Comparison of ENCODE assay signal across 1 cellular context in the genomic region with DNA sequence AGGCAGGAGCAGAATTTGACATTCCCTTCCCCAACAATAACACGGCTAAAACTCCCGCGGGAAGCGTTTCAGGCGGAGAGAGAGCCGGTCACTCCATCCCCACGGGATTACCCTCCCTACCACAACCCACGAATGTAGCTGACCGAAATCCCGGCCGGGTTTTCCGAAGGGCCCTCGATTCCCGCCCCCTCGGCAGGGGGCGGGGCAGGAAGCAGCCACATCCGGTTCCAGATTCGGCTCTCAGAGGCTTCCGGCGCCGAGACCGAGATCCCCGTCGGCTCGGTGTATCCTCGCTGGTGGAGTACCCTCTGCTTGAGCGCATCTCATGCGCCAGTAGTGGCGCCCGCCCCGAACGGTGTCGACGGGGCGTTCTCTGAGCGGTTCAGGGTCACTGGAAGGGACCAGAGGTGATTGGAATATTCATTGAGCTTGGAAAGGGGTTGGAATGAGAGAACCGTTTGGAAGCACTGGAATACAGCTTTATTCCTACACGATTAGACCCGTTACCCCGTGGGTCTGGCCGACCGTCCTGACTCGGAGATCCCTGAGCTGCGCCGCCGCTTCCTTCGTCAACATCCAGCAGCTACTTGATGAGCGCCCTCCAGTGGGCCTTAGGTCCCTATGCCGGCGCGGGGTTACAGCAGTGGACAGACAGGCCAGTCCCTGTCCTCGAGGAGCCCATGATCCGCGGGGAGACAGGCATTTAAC.
TF ChIP-seq lines count a peak whose summit lies in the region.

No MANE protein-coding gene starts in this region.

TF ChIP-seq in K562, 482 proteins besides CTCF, POLR2A, EP300 and RAD21 (continued from another document and continues in another):
- TF ChIP-seq POLR3G (IDR thresholded peaks at IDR 0.05; ENCODE audit: extremely low read depth, insufficient read length, insufficient replicate concordance) (no peak), POU5F1 (IDR thresholded peaks at IDR 0.05; ENCODE audit: borderline replicate concordance, low read depth, low read length, partially characterized antibody) (no peak), NR1H2 (CRISPR knock-in tag; IDR thresholded peaks at IDR 0.05) (peak; percentile 75; the same call in 1 of the 2 replicates), TBL1XR1 (IDR thresholded peaks at IDR 0.05; ENCODE audit: low read length in 2 of 2) (peak in 1 of 2 experiments; percentile 9; a peak in 1 of 4 replicates), ADNP (tag; IDR thresholded peaks at IDR 0.05) (no peak), NFE2L1 (tag; IDR thresholded peaks at IDR 0.05; ENCODE audit: borderline replicate concordance, low read depth) (no peak), CEBPB (tag; IDR thresholded peaks at IDR 0.05) (no peak), ILF3 (IDR thresholded peaks at IDR 0.05; ENCODE audit: borderline replicate concordance) (peak; percentile 62; the same call in 1 of the 2 replicates), DNMT1 (IDR thresholded peaks at IDR 0.05) (peak; percentile 29; the same call in 1 of the 2 replicates), HSF4 (CRISPR knock-in tag; IDR thresholded peaks at IDR 0.05; ENCODE audit: borderline replicate concordance) (no peak; the same call in 1 of the 2 replicates), ESRRB (CRISPR knock-in tag; IDR thresholded peaks at IDR 0.05; ENCODE audit: borderline replicate concordance) (no peak), ZNF23 (CRISPR knock-in tag; IDR thresholded peaks at IDR 0.05) (no peak), NEUROD1 (IDR thresholded peaks at IDR 0.05; ENCODE audit: borderline replicate concordance, low read depth, low read length, partially characterized antibody) (peak; percentile 98), DEAF1 (CRISPR knock-in tag; IDR thresholded peaks at IDR 0.05) (peak; percentile 77), SAFB2 (IDR thresholded peaks at IDR 0.05; ENCODE audit: borderline replicate concordance, low read depth, low read length, severe bottlenecking) (no peak), ZNF165 (CRISPR knock-in tag; IDR thresholded peaks at IDR 0.05; ENCODE audit: borderline replicate concordance) (no peak), ZNF764 (CRISPR knock-in tag; IDR thresholded peaks at IDR 0.05; ENCODE audit: low read depth) (0 out of 2 replicates have a peak, but pooled peaks have one; percentile 33), ATF3 (IDR thresholded peaks at IDR 0.05) (no peak), ATF3 (CRISPR knock-in tag; conservative IDR thresholded peaks at IDR 0.05) (peak; percentile 81; the same call in 1 of the 2 replicates), CBX2 (IDR thresholded peaks at IDR 0.05; ENCODE audit: insufficient read depth, low read length, poor library complexity, severe bottlenecking) (no peak), TRIM28 (IDR thresholded peaks at IDR 0.05) (peak; percentile 82; the same call in 1 of the 2 replicates)
- TF ChIP-seq, protein P1, sequence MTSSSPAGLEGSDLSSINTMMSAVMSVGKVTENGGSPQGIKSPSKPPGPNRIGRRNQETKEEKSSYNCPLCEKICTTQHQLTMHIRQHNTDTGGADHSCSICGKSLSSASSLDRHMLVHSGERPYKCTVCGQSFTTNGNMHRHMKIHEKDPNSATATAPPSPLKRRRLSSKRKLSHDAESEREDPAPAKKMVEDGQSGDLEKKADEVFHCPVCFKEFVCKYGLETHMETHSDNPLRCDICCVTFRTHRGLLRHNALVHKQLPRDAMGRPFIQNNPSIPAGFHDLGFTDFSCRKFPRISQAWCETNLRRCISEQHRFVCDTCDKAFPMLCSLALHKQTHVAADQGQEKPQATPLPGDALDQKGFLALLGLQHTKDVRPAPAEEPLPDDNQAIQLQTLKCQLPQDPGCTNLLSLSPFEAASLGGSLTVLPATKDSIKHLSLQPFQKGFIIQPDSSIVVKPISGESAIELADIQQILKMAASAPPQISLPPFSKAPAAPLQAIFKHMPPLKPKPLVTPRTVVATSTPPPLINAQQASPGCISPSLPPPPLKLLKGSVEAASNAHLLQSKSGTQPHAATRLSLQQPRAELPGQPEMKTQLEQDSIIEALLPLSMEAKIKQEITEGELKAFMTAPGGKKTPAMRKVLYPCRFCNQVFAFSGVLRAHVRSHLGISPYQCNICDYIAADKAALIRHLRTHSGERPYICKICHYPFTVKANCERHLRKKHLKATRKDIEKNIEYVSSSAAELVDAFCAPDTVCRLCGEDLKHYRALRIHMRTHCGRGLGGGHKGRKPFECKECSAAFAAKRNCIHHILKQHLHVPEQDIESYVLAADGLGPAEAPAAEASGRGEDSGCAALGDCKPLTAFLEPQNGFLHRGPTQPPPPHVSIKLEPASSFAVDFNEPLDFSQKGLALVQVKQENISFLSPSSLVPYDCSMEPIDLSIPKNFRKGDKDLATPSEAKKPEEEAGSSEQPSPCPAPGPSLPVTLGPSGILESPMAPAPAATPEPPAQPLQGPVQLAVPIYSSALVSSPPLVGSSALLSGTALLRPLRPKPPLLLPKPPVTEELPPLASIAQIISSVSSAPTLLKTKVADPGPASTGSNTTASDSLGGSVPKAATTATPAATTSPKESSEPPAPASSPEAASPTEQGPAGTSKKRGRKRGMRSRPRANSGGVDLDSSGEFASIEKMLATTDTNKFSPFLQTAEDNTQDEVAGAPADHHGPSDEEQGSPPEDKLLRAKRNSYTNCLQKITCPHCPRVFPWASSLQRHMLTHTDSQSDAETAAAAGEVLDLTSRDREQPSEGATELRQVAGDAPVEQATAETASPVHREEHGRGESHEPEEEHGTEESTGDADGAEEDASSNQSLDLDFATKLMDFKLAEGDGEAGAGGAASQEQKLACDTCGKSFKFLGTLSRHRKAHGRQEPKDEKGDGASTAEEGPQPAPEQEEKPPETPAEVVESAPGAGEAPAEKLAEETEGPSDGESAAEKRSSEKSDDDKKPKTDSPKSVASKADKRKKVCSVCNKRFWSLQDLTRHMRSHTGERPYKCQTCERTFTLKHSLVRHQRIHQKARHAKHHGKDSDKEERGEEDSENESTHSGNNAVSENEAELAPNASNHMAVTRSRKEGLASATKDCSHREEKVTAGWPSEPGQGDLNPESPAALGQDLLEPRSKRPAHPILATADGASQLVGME (CRISPR knock-in tag; IDR thresholded peaks at IDR 0.05): no peak
- TF ChIP-seq, protein P2, sequence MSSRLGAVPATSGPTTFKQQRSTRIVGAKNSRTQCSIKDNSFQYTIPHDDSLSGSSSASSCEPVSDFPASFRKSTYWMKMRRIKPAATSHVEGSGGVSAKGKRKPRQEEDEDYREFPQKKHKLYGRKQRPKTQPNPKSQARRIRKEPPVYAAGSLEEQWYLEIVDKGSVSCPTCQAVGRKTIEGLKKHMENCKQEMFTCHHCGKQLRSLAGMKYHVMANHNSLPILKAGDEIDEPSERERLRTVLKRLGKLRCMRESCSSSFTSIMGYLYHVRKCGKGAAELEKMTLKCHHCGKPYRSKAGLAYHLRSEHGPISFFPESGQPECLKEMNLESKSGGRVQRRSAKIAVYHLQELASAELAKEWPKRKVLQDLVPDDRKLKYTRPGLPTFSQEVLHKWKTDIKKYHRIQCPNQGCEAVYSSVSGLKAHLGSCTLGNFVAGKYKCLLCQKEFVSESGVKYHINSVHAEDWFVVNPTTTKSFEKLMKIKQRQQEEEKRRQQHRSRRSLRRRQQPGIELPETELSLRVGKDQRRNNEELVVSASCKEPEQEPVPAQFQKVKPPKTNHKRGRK (tag; IDR thresholded peaks at IDR 0.05): no peak
- TF ChIP-seq, protein P3, sequence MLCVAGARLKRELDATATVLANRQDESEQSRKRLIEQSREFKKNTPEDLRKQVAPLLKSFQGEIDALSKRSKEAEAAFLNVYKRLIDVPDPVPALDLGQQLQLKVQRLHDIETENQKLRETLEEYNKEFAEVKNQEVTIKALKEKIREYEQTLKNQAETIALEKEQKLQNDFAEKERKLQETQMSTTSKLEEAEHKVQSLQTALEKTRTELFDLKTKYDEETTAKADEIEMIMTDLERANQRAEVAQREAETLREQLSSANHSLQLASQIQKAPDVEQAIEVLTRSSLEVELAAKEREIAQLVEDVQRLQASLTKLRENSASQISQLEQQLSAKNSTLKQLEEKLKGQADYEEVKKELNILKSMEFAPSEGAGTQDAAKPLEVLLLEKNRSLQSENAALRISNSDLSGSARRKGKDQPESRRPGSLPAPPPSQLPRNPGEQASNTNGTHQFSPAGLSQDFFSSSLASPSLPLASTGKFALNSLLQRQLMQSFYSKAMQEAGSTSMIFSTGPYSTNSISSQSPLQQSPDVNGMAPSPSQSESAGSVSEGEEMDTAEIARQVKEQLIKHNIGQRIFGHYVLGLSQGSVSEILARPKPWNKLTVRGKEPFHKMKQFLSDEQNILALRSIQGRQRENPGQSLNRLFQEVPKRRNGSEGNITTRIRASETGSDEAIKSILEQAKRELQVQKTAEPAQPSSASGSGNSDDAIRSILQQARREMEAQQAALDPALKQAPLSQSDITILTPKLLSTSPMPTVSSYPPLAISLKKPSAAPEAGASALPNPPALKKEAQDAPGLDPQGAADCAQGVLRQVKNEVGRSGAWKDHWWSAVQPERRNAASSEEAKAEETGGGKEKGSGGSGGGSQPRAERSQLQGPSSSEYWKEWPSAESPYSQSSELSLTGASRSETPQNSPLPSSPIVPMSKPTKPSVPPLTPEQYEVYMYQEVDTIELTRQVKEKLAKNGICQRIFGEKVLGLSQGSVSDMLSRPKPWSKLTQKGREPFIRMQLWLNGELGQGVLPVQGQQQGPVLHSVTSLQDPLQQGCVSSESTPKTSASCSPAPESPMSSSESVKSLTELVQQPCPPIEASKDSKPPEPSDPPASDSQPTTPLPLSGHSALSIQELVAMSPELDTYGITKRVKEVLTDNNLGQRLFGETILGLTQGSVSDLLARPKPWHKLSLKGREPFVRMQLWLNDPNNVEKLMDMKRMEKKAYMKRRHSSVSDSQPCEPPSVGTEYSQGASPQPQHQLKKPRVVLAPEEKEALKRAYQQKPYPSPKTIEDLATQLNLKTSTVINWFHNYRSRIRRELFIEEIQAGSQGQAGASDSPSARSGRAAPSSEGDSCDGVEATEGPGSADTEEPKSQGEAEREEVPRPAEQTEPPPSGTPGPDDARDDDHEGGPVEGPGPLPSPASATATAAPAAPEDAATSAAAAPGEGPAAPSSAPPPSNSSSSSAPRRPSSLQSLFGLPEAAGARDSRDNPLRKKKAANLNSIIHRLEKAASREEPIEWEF (CRISPR knock-in tag; IDR thresholded peaks at IDR 0.05): no peak
- TF ChIP-seq, protein P4, sequence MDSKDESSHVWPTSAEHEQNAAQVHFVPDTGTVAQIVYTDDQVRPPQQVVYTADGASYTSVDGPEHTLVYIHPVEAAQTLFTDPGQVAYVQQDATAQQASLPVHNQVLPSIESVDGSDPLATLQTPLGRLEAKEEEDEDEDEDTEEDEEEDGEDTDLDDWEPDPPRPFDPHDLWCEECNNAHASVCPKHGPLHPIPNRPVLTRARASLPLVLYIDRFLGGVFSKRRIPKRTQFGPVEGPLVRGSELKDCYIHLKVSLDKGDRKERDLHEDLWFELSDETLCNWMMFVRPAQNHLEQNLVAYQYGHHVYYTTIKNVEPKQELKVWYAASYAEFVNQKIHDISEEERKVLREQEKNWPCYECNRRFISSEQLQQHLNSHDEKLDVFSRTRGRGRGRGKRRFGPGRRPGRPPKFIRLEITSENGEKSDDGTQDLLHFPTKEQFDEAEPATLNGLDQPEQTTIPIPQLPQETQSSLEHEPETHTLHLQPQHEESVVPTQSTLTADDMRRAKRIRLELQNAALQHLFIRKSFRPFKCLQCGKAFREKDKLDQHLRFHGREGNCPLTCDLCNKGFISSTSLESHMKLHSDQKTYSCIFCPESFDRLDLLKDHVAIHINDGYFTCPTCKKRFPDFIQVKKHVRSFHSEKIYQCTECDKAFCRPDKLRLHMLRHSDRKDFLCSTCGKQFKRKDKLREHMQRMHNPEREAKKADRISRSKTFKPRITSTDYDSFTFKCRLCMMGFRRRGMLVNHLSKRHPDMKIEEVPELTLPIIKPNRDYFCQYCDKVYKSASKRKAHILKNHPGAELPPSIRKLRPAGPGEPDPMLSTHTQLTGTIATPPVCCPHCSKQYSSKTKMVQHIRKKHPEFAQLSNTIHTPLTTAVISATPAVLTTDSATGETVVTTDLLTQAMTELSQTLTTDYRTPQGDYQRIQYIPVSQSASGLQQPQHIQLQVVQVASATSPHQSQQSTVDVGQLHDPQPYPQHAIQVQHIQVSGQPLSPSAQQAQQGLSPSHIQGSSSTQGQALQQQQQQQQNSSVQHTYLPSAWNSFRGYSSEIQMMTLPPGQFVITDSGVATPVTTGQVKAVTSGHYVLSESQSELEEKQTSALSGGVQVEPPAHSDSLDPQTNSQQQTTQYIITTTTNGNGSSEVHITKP (IDR thresholded peaks at IDR 0.05; ENCODE audit: partially characterized antibody): no peak
- TF ChIP-seq, protein P5, sequence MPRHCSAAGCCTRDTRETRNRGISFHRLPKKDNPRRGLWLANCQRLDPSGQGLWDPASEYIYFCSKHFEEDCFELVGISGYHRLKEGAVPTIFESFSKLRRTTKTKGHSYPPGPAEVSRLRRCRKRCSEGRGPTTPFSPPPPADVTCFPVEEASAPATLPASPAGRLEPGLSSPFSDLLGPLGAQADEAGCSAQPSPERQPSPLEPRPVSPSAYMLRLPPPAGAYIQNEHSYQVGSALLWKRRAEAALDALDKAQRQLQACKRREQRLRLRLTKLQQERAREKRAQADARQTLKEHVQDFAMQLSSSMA (CRISPR knock-in tag; IDR thresholded peaks at IDR 0.05): 0 out of 2 replicates have a peak, but pooled peaks have one; percentile 22
